8 cellular contexts compared by ENCODE assay signal in genomic region chr11:57741132-57742086, GRCh38. TPM values are rescaled to one million over a fixed set of nuclear protein-coding genes. Genes with fewer than 3 reads are reported as not detected.
A peak's percentile ranks its signal among the peaks of the same experiment; 100 is the strongest.
DNase-seq lines count a peak whose midpoint lies in the region; ATAC-seq and TF ChIP-seq lines count a peak whose summit lies in the region.

A gene with protein sequence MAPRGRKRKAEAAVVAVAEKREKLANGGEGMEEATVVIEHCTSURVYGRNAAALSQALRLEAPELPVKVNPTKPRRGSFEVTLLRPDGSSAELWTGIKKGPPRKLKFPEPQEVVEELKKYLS (plus strand): TSS chr11:57741491. CDS start chr11:57741596, 105 bp downstream.

- WGBS in adipose tissue, 3 donors = 0 to 1% (median 0%) methylated on average over 73 to 75 of the region's 75 CpGs
- no CpG with 5 or more reads among the region's 75 CpGs for WGBS in trophoblast cell (ENCODE audit: extremely low coverage, insufficient coverage, insufficient read length)
- WGBS in transverse colon (ENCODE audit: low coverage in 1 of 2), 2 donors = 0 to 1% methylated on average over 3 to 59 of the region's 75 CpGs

- DNase-seq in NCI-H1436 (lab: John Stamatoyannopoulos, UW) (peak; percentile 96), T follicular helper cell (ENCODE audit: low read depth) (peak; percentile 86), cardiac septum (ENCODE audit: low spot score) (peak; percentile 97), trophoblast cell (peak; percentile 97 to 98), transverse colon (peak; percentile 97)

- H3K27me3 ChIP-seq in trophoblast cell (ENCODE audit: insufficient read depth, low read length) (no peaks in the 10 kb centered on the region), transverse colon (no peaks in the 10 kb centered on the region)

- peak within 1 kb of the TSS; percentile 62 for H4K91ac ChIP-seq in trophoblast cell (ENCODE audit: low read depth, low read length)

- peak within 1 kb of the TSS; percentile 94 for H4K12ac ChIP-seq in trophoblast cell (ENCODE audit: low read depth, low read length)

- TF ChIP-seq CTCF in GM12875 (IDR thresholded peaks at IDR 0.05; ENCODE audit: borderline replicate concordance, insufficient read depth, low read depth, low read length) (no peak), transverse colon (IDR thresholded peaks at IDR 0.05) (peak in 1 of 5 experiments; percentile 6)

- peak within 1 kb of the TSS; percentile 52 for H2AFZ ChIP-seq in trophoblast cell (ENCODE audit: insufficient read depth, low read length, poor library complexity)

- peak within 1 kb of the TSS; percentile 95 for H4K8ac ChIP-seq in trophoblast cell (ENCODE audit: low read depth, low read length)

- ATAC-seq in HG02798 (IDR thresholded peaks at IDR 0.05; ENCODE audit: poor library complexity, unreplicated experiment) = peak; percentile 91

- H3K14ac ChIP-seq in trophoblast cell (ENCODE audit: low read length) = peak within 1 kb of the TSS; percentile 78

- peak within 1 kb of the TSS; percentile 91 for H3K4me2 ChIP-seq in trophoblast cell (ENCODE audit: low read length)

- peak within 1 kb of the TSS; percentile 50 for H3K18ac ChIP-seq in trophoblast cell (ENCODE audit: low read length)

- H2BK5ac ChIP-seq in trophoblast cell (ENCODE audit: low read depth, low read length, poor library complexity) = peak within 1 kb of the TSS; percentile 51

- no peak for TF ChIP-seq EP300 in transverse colon (IDR thresholded peaks at IDR 0.05; ENCODE audit: low read depth)

- H3K4ac ChIP-seq in trophoblast cell (ENCODE audit: low read depth, low read length) = peak within 1 kb of the TSS; percentile 99

- in situ Hi-C loops in transverse colon (cut with MboI; ENCODE audit: low pct_ligation_motif_present in 1 of 4, low pct_unique_long_range_greater_than_20kb in 1 of 4, low sequenced_read_pairs in 3 of 4) = loop anchor here in 2 of 4 donors (10.0 kb wide), 1 partner anchor 63 kb away; no protein-coding TSS in a partner anchor

- H3K36me3 ChIP-seq in trophoblast cell (ENCODE audit: control insufficient read depth in 1 of 2, insufficient read depth in 2 of 2, low read length in 2 of 2) (peaks cover 15 to 37% of the 10 kb centered on the region in 2 experiments), transverse colon (peaks cover 0 to 25% (median 6%) of the 10 kb centered on the region in 4 donors)

- H3K27ac ChIP-seq in adipose tissue (ENCODE audit: low read depth, low read length) = no peak within 1 kb of the TSS
- peak within 1 kb of the TSS; percentile 57 for H3K27ac ChIP-seq in trophoblast cell (ENCODE audit: low read depth, low read length)
- H3K27ac ChIP-seq in transverse colon = peak within 1 kb of the TSS; percentile 94 to 99 (median 97)

- H2BK120ac ChIP-seq in trophoblast cell (ENCODE audit: insufficient read depth, low read length, poor library complexity) = peak within 1 kb of the TSS; percentile 47

- H3K4me3 ChIP-seq in GM12875 (ENCODE audit: low read depth, low read length) (peak within 1 kb of the TSS; percentile 95), trophoblast cell (ENCODE audit: low read depth, low read length) (peak within 1 kb of the TSS; percentile 79), transverse colon (peak within 1 kb of the TSS; percentile 78 to 94 (median 94))

- peak within 1 kb of the TSS; percentile 99 for H3K9ac ChIP-seq in trophoblast cell (ENCODE audit: low read length)

- peaks cover 10% of the 10 kb centered on the region for H3K79me1 ChIP-seq in trophoblast cell (ENCODE audit: low read length)

- H2BK12ac ChIP-seq in trophoblast cell (ENCODE audit: low read length) = no peak within 1 kb of the TSS

- H3K23ac ChIP-seq in trophoblast cell (ENCODE audit: low read length) = peak within 1 kb of the TSS; percentile 76

- peak; percentile 93 for TF ChIP-seq POLR2A in transverse colon (IDR thresholded peaks at IDR 0.05)

- H2AK5ac ChIP-seq in trophoblast cell (ENCODE audit: low read length) = peak within 1 kb of the TSS; percentile 87

- peaks cover 9% of the 10 kb centered on the region for H3K79me2 ChIP-seq in trophoblast cell (ENCODE audit: control insufficient read depth, insufficient read depth, low read length, poor library complexity)

- no peaks in the 10 kb centered on the region for H3K9me3 ChIP-seq in trophoblast cell (ENCODE audit: insufficient read depth, low read depth, low read length)
- H3K9me3 ChIP-seq in transverse colon = no peaks in the 10 kb centered on the region

- intact Hi-C loops in cardiac septum (cut with DNase I) (loop anchor here (2.0 to 5.0 kb wide), 3 partner anchors 29 to 74 kb away; partner anchors contain the start of genes MED19, TMX2 and ZDHHC5), transverse colon (cut with DNase I; ENCODE audit: low total_unique reads) (loop anchor here (10.0 kb wide), 1 partner anchor 53 kb away; no protein-coding TSS in a partner anchor)

- H3K4me1 ChIP-seq in trophoblast cell (ENCODE audit: control insufficient read depth in 1 of 2, insufficient read depth in 2 of 2, low read length in 2 of 2) (peaks cover 0 to 8% of the 10 kb centered on the region in 2 experiments), transverse colon (peaks cover 7 to 25% (median 11%) of the 10 kb centered on the region in 4 donors)

RNA-seq across cellular contexts. Expression of the gene that starts here (rescaled TPM):
- 100 to 1,000 TPM in 2 of 3 donors, 10 to 100 TPM in 1; 87.2 to 133 (median 130) TPM for polyA plus RNA-seq in adipose tissue
- total RNA-seq in cardiac septum (85.5 TPM), transverse colon (100 to 1,000 TPM in 2 of 4 donors, 10 to 100 TPM in 2; 78.2 to 117 (median 102) TPM)
- polyA plus RNA-seq in trophoblast cell (2013) = 198 and 199 TPM in 2 replicates
